11 cellular contexts compared by ENCODE assay signal in the genomic region with DNA sequence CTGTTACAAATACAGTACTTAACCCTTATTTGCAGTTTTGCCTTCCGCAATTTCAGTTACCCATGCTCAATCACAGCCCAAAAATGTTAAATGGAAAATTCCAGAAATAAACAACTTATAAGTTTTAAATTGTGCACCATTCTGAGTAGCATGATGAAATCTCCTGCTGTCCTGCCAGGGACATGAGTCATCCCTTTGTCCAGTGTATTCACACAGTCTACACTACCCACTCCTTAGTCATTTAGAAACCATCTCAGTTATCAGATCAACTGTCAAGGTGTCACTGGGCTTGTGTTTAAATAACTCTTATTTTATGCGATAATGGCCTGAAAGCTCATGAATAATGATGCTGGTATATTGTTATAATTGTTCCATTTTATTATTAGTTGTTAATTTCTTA.
DNase-seq lines count a peak whose midpoint lies in the region; ATAC-seq lines count a peak whose summit lies in the region.
"Had no signal": no experiment of that assay in that cellular context is flagged by ENCODE, and none has a peak within 500 bp of the region (broad histone marks: within the 10 kb centered on the region; RNA-seq: fewer than 3 reads in every experiment).

No MANE protein-coding gene starts in this region.

- ATAC-seq in HG02870 (IDR thresholded peaks at IDR 0.05; ENCODE audit: unreplicated experiment), result peak; percentile 55
- no peak for ATAC-seq in GM19035 (IDR thresholded peaks at IDR 0.05; ENCODE audit: unreplicated experiment)
- ATAC-seq: activated CD4-positive, alpha-beta T cell treated with anti-CD3 and anti-CD28 coated beads for 36 hours had no signal

- DNase-seq in ACHN, result peak; percentile 66
- peak; percentile 92 for DNase-seq in amniotic epithelial cell (ENCODE audit: low read depth)
- peak; percentile 95 for DNase-seq in iris pigment epithelial cell (ENCODE audit: low read depth)
- DNase-seq in stimulated activated CD4-positive, alpha-beta T cell treated with anti-CD3 and anti-CD28 coated beads, Interleukin-4, amount 100 ng/mL, for 4 hours, result no peak
- DNase-seq in effector CD4-positive, alpha-beta T cell, result no peak
- no peak for DNase-seq in GM19238 (ENCODE audit: insufficient read length, low spot score)
- DNase-seq: activated CD4-positive, alpha-beta T cell treated with anti-CD3 and anti-CD28 coated beads for 36 hours; naive B cell; NCI-H524 had no signal

- in situ Hi-C loops in ACHN (cut with HindIII; ENCODE audit: low pct_ligation_motif_present, low pct_unique_long_range_greater_than_20kb, low sequenced_read_pairs), result no loop called here

Comparison
In these comparisons a context has a peak if more than half of its experiments do, and no peak if none do; other contexts are left out.
1. DNase-seq: peak in ACHN (single experiment), amniotic epithelial cell (single experiment) and iris pigment epithelial cell (single experiment); none in stimulated activated CD4-positive, alpha-beta T cell treated with anti-CD3 and anti-CD28 coated beads, Interleukin-4, amount 100 ng/mL, for 4 hours (0 of 2), effector CD4-positive, alpha-beta T cell (single experiment) and GM19238 (single experiment).